In genomic region chr6:144063246-144063743, GRCh38 we compare ENCODE assay signal across 8 cellular contexts. TPM values are rescaled to one million over a fixed set of nuclear protein-coding genes. Genes with fewer than 3 reads are reported as not detected.
DNase-seq lines count a peak whose midpoint lies in the region; ATAC-seq lines count a peak whose summit lies in the region.

No MANE protein-coding gene starts in this region.

- DNase-seq in stimulated activated CD4-positive, alpha-beta T cell treated with anti-CD3 and anti-CD28 coated beads, Interleukin-15, amount 100 ng/mL, for 24 hours, result peak; percentile 11
- no peak for DNase-seq in stimulated activated CD4-positive, alpha-beta T cell treated with anti-CD3 and anti-CD28 coated beads, Interleukin-2, amount 100 ng/mL, for 24 hours
- DNase-seq in Karpas-422, result peak; percentile 67
- no peak for DNase-seq in central memory CD8-positive, alpha-beta T cell (ENCODE audit: low spot score in 2 of 2)
- peak in 1 of 9 donors; percentile 12 for DNase-seq in naive thymus-derived CD4-positive, alpha-beta T cell
- no peak for DNase-seq in foreskin melanocyte
- DNase-seq in kidney glomerular epithelial cell (lab: John Stamatoyannopoulos, UW), result no peak

- no peaks in the 10 kb centered on the region for H3K36me3 ChIP-seq in Karpas-422 (ENCODE audit: insufficient read depth, low read length)
- no peaks in the 10 kb centered on the region for H3K36me3 ChIP-seq in naive thymus-derived CD4-positive, alpha-beta T cell (ENCODE audit: control insufficient read depth in 2 of 3, insufficient read depth in 3 of 3, low read length in 3 of 3)

- H4K20me1 ChIP-seq in Karpas-422 (ENCODE audit: insufficient read depth, low read depth, low read length), result no peaks in the 10 kb centered on the region

- peak overlapping the region; percentile 87 for H3K4me3 Mint-ChIP-seq in central memory CD8-positive, alpha-beta T cell
- peak overlapping the region; percentile 87 to 94 (median 91) for H3K4me3 Mint-ChIP-seq in naive thymus-derived CD4-positive, alpha-beta T cell

- H3K4me2 ChIP-seq in Karpas-422 (ENCODE audit: low read depth, low read length, poor library complexity, severe bottlenecking), result peak overlapping the region; percentile 93

- H3K9me3 Mint-ChIP-seq in central memory CD8-positive, alpha-beta T cell, result no peaks in the 10 kb centered on the region
- no peaks in the 10 kb centered on the region for H3K9me3 Mint-ChIP-seq in naive thymus-derived CD4-positive, alpha-beta T cell

- peak overlapping the region; percentile 82 for H2AFZ ChIP-seq in Karpas-422 (ENCODE audit: low read length)

- no peaks in the 10 kb centered on the region for H3K9me3 ChIP-seq in Karpas-422 (ENCODE audit: low read length)
- no peaks in the 10 kb centered on the region for H3K9me3 ChIP-seq in naive thymus-derived CD4-positive, alpha-beta T cell (ENCODE audit: control insufficient read depth in 2 of 3, low read length in 3 of 3)

- ATAC-seq in central memory CD8-positive, alpha-beta T cell (replicated peaks; ENCODE audit: extremely low read depth, poor library complexity, severe bottlenecking), result no peak
- ATAC-seq in naive thymus-derived CD4-positive, alpha-beta T cell, result peak; percentile 1
- no peak for ATAC-seq in HG02763 (IDR thresholded peaks at IDR 0.05; ENCODE audit: unreplicated experiment)

- CTCF ChIA-PET in naive thymus-derived CD4-positive, alpha-beta T cell (lab: Charles Lee), result interaction anchor here (1.0 kb wide), 1 partner anchor 8 kb away, joined by 3 read pairs; no protein-coding TSS in a partner anchor

- no peaks in the 10 kb centered on the region for H3K9me2 ChIP-seq in Karpas-422 (replicated peaks; ENCODE audit: insufficient read depth, low read length)

- peaks cover 23% of the 10 kb centered on the region for H3K4me1 Mint-ChIP-seq in central memory CD8-positive, alpha-beta T cell
- peaks cover 17 to 43% (median 29%) of the 10 kb centered on the region in 7 donors for H3K4me1 Mint-ChIP-seq in naive thymus-derived CD4-positive, alpha-beta T cell

- H3K4me3 ChIP-seq in Karpas-422 (ENCODE audit: low read length), result peak overlapping the region; percentile 67
- peak overlapping the region; percentile 56 for H3K4me3 ChIP-seq in naive thymus-derived CD4-positive, alpha-beta T cell (ENCODE audit: low read length)

- peak overlapping the region; percentile 93 for H3K9ac ChIP-seq in Karpas-422 (ENCODE audit: low read length)

- no peaks in the 10 kb centered on the region for H3K27me3 Mint-ChIP-seq in central memory CD8-positive, alpha-beta T cell
- H3K27me3 Mint-ChIP-seq in naive thymus-derived CD4-positive, alpha-beta T cell, result peaks cover 0 to 2% (median 0%) of the 10 kb centered on the region in 5 donors

- H3K27ac ChIP-seq in Karpas-422 (ENCODE audit: low read length), result peak overlapping the region; percentile 74
- peak overlapping the region; percentile 85 for H3K27ac ChIP-seq in naive thymus-derived CD4-positive, alpha-beta T cell (ENCODE audit: low read depth, low read length)

- peaks cover 41% of the 10 kb centered on the region for H3K4me1 ChIP-seq in Karpas-422 (ENCODE audit: low read length)
- peaks cover 0 to 12% of the 10 kb centered on the region in 2 donors for H3K4me1 ChIP-seq in naive thymus-derived CD4-positive, alpha-beta T cell (ENCODE audit: control insufficient read depth in 2 of 2, insufficient read depth in 2 of 2, low read length in 2 of 2)

- peak overlapping the region; percentile 88 for H3K27ac Mint-ChIP-seq in central memory CD8-positive, alpha-beta T cell (ENCODE audit: low read depth)
- peak overlapping the region; percentile 83 to 97 (median 88) for H3K27ac Mint-ChIP-seq in naive thymus-derived CD4-positive, alpha-beta T cell

- peaks cover 2% of the 10 kb centered on the region; the same call in 1 of the 2 replicates for H3K27me3 ChIP-seq in Karpas-422 (ENCODE audit: low read length)
- no peaks in the 10 kb centered on the region for H3K27me3 ChIP-seq in naive thymus-derived CD4-positive, alpha-beta T cell (ENCODE audit: control insufficient read depth in 2 of 2, insufficient read depth in 2 of 2, low read length in 2 of 2)

- peaks cover 15% of the 10 kb centered on the region for H3K36me3 Mint-ChIP-seq in central memory CD8-positive, alpha-beta T cell (ENCODE audit: insufficient read depth)
- H3K36me3 Mint-ChIP-seq in naive thymus-derived CD4-positive, alpha-beta T cell, result peaks cover 0 to 6% (median 0%) of the 10 kb centered on the region in 5 donors

- POLR2A ChIA-PET in naive thymus-derived CD4-positive, alpha-beta T cell (lab: Charles Lee), result interaction anchor here (0.6 to 3.5 kb wide), 8 partner anchors 9 to 271 kb away, joined by 3 to 69 read pairs (median 6); partner anchors contain the start of genes SF3B5 and STX11

- intact Hi-C loops in naive thymus-derived CD4-positive, alpha-beta T cell (cut with micrococcal nuclease), result loop anchor here (1.0 to 10.0 kb wide), 13 partner anchors 8 to 1916 kb away; partner anchors contain the start of genes HIVEP2 (in 2 of the 2), EPM2A (in 1 of the 2), NMBR (in 1 of the 2) and SF3B5 (in 1 of the 2)

- H3K79me2 ChIP-seq in Karpas-422 (ENCODE audit: low read length), result no peaks in the 10 kb centered on the region

RNA-seq across cellular contexts. Expression of gene SF3B5, which starts 32.1 kb away (rescaled TPM):
- 149 and 168 TPM in 2 replicates for total RNA-seq in Karpas-422 (2014; rRNA removed; shearing (Covaris generic); ENCODE audit: low replicate concordance)
- 100 to 1,000 TPM in 3 of 5 experiments, 10 to 100 TPM in 2; 89.2 to 155 (median 122) TPM for total RNA-seq in naive thymus-derived CD4-positive, alpha-beta T cell
- polyA plus RNA-seq in naive thymus-derived CD4-positive, alpha-beta T cell, result 100 to 1,000 TPM; 346 to 444 TPM

RNA-seq across cellular contexts. Expression of gene PLAGL1, which starts 55.2 kb away (rescaled TPM):
- 4.7 and 6.5 TPM in 2 replicates for total RNA-seq in Karpas-422 (2014; rRNA removed; shearing (Covaris generic); ENCODE audit: low replicate concordance)
- total RNA-seq in naive thymus-derived CD4-positive, alpha-beta T cell, result 10 to 100 TPM in 1 of 5 experiments, 1 to 10 TPM in 4; 4.0 to 11.2 (median 4.5) TPM
- polyA plus RNA-seq in naive thymus-derived CD4-positive, alpha-beta T cell, result 1 to 10 TPM in 1 of 2 donors, under 1 TPM in 1; 0.94 to 2.0 TPM

Comparison
In these comparisons a context has a peak if more than half of its experiments do, and no peak if none do; other contexts are left out.
1. DNase-seq: peak in stimulated activated CD4-positive, alpha-beta T cell treated with anti-CD3 and anti-CD28 coated beads, Interleukin-15, amount 100 ng/mL, for 24 hours (single experiment) and Karpas-422 (single experiment); none in stimulated activated CD4-positive, alpha-beta T cell treated with anti-CD3 and anti-CD28 coated beads, Interleukin-2, amount 100 ng/mL, for 24 hours (0 of 2), central memory CD8-positive, alpha-beta T cell (0 of 2), foreskin melanocyte (single experiment) and kidney glomerular epithelial cell (single experiment).